Comparison of ENCODE assay signal across 8 cellular contexts in the genomic region with DNA sequence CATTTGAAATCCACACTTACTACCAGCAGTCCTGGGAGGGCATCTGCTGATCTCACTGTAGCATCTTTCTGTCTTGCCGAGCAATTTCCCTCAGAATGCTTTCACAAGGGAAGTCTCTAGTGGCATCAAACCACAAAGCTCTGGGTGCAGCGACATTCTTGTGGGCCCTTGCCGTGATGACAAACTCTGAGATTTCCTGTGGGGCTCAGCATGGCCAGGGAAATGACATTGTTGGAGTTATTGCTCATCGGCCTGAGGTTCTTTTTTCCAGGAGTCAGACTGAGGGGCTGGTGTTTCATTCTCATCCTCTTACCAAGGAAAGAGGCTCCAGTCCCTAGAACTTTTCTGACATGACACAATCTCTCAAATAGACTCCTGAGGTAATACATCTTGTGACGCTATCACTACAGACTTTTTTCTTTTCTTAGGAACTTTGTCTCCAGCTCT.
A peak's percentile ranks its signal among the peaks of the same experiment; 100 is the strongest.
DNase-seq lines count a peak whose midpoint lies in the region; ATAC-seq and TF ChIP-seq lines count a peak whose summit lies in the region.

No MANE protein-coding gene starts in this region.

- ATAC-seq in GM18505 (IDR thresholded peaks at IDR 0.05; ENCODE audit: unreplicated experiment): peak; percentile 75
- ATAC-seq in HG03103 (IDR thresholded peaks at IDR 0.05; ENCODE audit: low read depth, unreplicated experiment): peak; percentile 48
- no peak for ATAC-seq in GM21526 (IDR thresholded peaks at IDR 0.05; ENCODE audit: low FRiP score, unreplicated experiment)

- peak; percentile 98 for DNase-seq in SW480 (ENCODE audit: low spot score)
- peak; percentile 93 for DNase-seq in astrocyte of the hippocampus (ENCODE audit: low read depth, low spot score)
- peak; percentile 92 for DNase-seq in non-pigmented ciliary epithelial cell (ENCODE audit: low read depth)
- no peak for DNase-seq in cerebellar cortex (ENCODE audit: low spot score)
- DNase-seq in NCI-H2081 treated with DMSO at 0.1 percent for 48 hours (lab: John Stamatoyannopoulos, UW): no peak

- no peak for TF ChIP-seq POLR2A in GM18505 (IDR thresholded peaks at IDR 0.05; ENCODE audit: borderline replicate concordance, extremely low read depth, insufficient read depth, insufficient read length)

Comparison
In these comparisons a context has a peak if more than half of its experiments do, and no peak if none do; other contexts are left out.
1. DNase-seq: peak in SW480 (single experiment), astrocyte of the hippocampus (single experiment) and non-pigmented ciliary epithelial cell (single experiment); none in cerebellar cortex (single experiment) and NCI-H2081 treated with DMSO at 0.1 percent for 48 hours (single experiment).